22 cellular contexts compared by ENCODE assay signal in the genomic region with DNA sequence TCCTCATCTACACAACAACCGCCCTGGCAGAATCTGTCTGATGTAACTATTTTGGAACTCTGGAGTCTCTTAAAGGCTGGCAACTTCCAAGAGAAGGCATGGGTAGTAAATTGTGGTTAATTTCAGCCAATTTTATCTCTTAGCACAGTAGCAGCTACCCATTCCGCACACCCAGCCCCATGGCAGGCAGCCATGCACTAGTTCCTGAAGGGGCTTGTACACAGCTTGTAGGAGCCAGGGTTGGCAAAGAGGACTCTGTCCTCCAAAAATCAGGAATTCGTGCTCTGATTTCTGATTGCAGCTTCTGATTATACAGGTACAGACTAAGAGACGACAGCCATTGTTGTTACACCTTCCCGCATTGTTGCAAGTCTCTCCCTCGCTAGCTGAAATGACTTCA.
"Had no signal": no experiment of that assay in that cellular context is flagged by ENCODE, and none has a peak within 500 bp of the region (broad histone marks: within the 10 kb centered on the region; RNA-seq: fewer than 3 reads in every experiment).

No MANE protein-coding gene starts in this region.

- H3K9me3 ChIP-seq: lower lobe of right lung had no signal

- H3K36me3 ChIP-seq: esophagus muscularis mucosa, gastroesophageal sphincter, heart left ventricle, left ventricle myocardium inferior, lower lobe of right lung had no signal

- H3K4me3 ChIP-seq: coronary artery, dorsolateral prefrontal cortex, esophagus muscularis mucosa, gastroesophageal sphincter, heart left ventricle, hepatocyte, left ventricle myocardium inferior, lower lobe of right lung, mucosa of descending colon had no signal

- H3K27ac ChIP-seq: coronary artery, dorsolateral prefrontal cortex, esophagus muscularis mucosa, foreskin keratinocyte, gastroesophageal sphincter, heart left ventricle, hepatocyte, left ventricle myocardium inferior, lower lobe of right lung had no signal

- H3K4me1 ChIP-seq: esophagus muscularis mucosa, foreskin keratinocyte, gastroesophageal sphincter, heart left ventricle, left ventricle myocardium inferior, lower lobe of right lung had no signal

- H3K4me3 Mint-ChIP-seq: immature natural killer cell, mesothelial cell of epicardium had no signal

- DNase-seq: dermis blood vessel endothelial cell; dorsolateral prefrontal cortex; effector CD4-positive, alpha-beta T cell; effector memory CD4-positive, alpha-beta T cell; foreskin keratinocyte; heart left ventricle; hypothalamus; immature natural killer cell; islet precursor cell; kidney; kidney glomerular epithelial cell; left colon; left ventricle myocardium inferior; lower lobe of right lung; mesenchymal stem cell; mucosa of descending colon had no signal

- H3K4me2 ChIP-seq: hepatocyte had no signal

- H3K79me2 ChIP-seq: hepatocyte had no signal

- H3K27ac Mint-ChIP-seq: immature natural killer cell, mesothelial cell of epicardium had no signal

- H3K4me1 Mint-ChIP-seq: immature natural killer cell, mesothelial cell of epicardium had no signal

- ATAC-seq: foreskin keratinocyte, gastroesophageal sphincter, heart left ventricle, left colon, left lobe of liver, lower lobe of right lung, mucosa of descending colon had no signal

- H3K27me3 ChIP-seq: hepatocyte had no signal

- H2AFZ ChIP-seq: hepatocyte had no signal
